In the genomic region with DNA sequence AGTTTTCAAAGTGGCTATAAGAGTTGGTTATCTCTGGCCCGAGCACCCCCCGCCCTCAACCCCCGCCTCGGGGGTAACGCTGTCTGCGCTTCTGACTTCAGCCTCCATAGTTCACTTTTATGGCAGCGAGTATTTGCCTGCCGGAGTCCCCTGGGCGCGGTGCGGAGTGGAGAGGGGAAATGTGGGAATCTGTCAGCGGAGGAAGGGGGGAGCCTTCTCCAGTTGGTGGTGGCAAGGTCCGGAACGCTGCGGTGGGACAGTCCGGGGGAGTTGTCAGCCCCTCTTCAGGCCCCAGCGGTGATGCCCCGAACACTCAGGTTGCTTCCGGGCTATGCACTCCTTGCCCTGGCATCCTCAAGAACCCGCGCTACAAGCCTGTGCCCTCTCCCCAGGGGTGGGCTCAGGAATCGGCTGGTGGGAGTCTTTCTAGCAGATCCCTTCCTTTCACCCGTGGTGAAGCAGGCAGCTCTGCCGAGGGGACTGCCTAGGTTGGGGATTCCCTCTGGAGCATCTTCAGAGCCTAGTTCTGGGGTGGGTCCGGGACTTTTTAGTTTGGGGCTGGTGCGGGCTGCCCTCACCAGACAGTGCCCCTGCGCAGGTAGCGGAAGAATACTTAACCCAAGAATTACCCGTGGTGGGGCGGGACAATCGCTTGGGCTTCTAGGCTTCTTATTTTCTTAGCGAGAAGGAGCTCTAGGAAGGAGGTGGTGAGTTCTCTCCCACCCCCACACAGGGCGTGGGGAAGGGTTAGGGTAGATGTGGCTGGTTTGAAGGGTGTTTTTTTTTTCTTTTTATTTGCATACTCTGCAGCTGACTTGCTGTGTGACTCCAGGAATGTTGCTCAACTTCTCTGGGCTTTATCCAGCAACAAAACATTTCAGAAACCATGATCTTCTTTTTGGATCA, we compare ENCODE assay signal across 1 cellular context.
TF ChIP-seq lines count a peak whose summit lies in the region.

No MANE protein-coding gene starts in this region.

TF ChIP-seq in HepG2, 621 proteins besides CTCF, POLR2A, EP300 and RAD21:
- no peak for TF ChIP-seq PITX1 (CRISPR knock-in tag; IDR thresholded peaks at IDR 0.05)
- TF ChIP-seq ZNF768 (CRISPR knock-in tag; IDR thresholded peaks at IDR 0.05): peak; percentile 62; the same call in 1 of the 2 replicates
- no peak for TF ChIP-seq SMC3 (IDR thresholded peaks at IDR 0.05; ENCODE audit: low read length)
- TF ChIP-seq POGZ (CRISPR knock-in tag; IDR thresholded peaks at IDR 0.05): no peak
TF ChIP-seq in HepG2: peak in this region for 1.
